ENCODE assay signal across 12 cellular contexts in genomic region chr5:179288809-179289185, GRCh38. TPM values are rescaled to one million over a fixed set of nuclear protein-coding genes. Genes with fewer than 3 reads are reported as not detected.
"Had no signal": no experiment of that assay in that cellular context is flagged by ENCODE, and none has a peak within 500 bp of the region (broad histone marks: within the 10 kb centered on the region; RNA-seq: fewer than 3 reads in every experiment).

No MANE protein-coding gene starts in this region.

- H3K4me1 ChIP-seq: pancreas had no signal

- H3K9me3 Mint-ChIP-seq: activated naive CD8-positive, alpha-beta T cell treated with anti-CD3 and anti-CD28 coated beads for 36 hours; stimulated activated naive CD8-positive, alpha-beta T cell treated with anti-CD3 and anti-CD28 coated beads, Interleukin-15, Interleukin-2, amounts not matched to agents 100 ng/mL and 50 ng/mL, for 24 hours had no signal

- H3K9me3 ChIP-seq: breast epithelium, esophagus muscularis mucosa, pancreas had no signal

- DNase-seq: activated CD4-positive, alpha-beta T cell treated with anti-CD3 and anti-CD28 coated beads, Interleukin-2, amount 50 U/mL, for 1 hour; activated gamma-delta T cell treated with Interleukin-2 at 50 U/mL for 16 hours; activated naive CD8-positive, alpha-beta T cell treated with anti-CD3 and anti-CD28 coated beads for 36 hours; activated T-cell treated with anti-CD3 and anti-CD28 coated beads, Interleukin-2, amount 50 U/mL, for 1 hour; left colon; mesendoderm; stimulated activated CD4-positive, alpha-beta T cell treated with anti-CD3 and anti-CD28 coated beads, Interleukin-2, amount 100 ng/mL, for 24 hours; T-helper 2 cell had no signal

- H3K36me3 Mint-ChIP-seq: activated naive CD8-positive, alpha-beta T cell treated with anti-CD3 and anti-CD28 coated beads for 36 hours had no signal

- H3K4me3 Mint-ChIP-seq: activated naive CD8-positive, alpha-beta T cell treated with anti-CD3 and anti-CD28 coated beads for 36 hours; stimulated activated naive CD8-positive, alpha-beta T cell treated with anti-CD3 and anti-CD28 coated beads, Interleukin-15, Interleukin-2, amounts not matched to agents 100 ng/mL and 50 ng/mL, for 24 hours had no signal

- H3K27ac ChIP-seq: esophagus muscularis mucosa, pancreas had no signal

- H3K36me3 ChIP-seq: breast epithelium, esophagus muscularis mucosa, pancreas had no signal

- H3K27me3 ChIP-seq: breast epithelium, esophagus muscularis mucosa, pancreas had no signal

- H3K27me3 Mint-ChIP-seq: activated naive CD8-positive, alpha-beta T cell treated with anti-CD3 and anti-CD28 coated beads for 36 hours; stimulated activated naive CD8-positive, alpha-beta T cell treated with anti-CD3 and anti-CD28 coated beads, Interleukin-15, Interleukin-2, amounts not matched to agents 100 ng/mL and 50 ng/mL, for 24 hours had no signal

- H3K4me1 Mint-ChIP-seq: activated naive CD8-positive, alpha-beta T cell treated with anti-CD3 and anti-CD28 coated beads for 36 hours had no signal

- H3K27ac Mint-ChIP-seq: activated naive CD8-positive, alpha-beta T cell treated with anti-CD3 and anti-CD28 coated beads for 36 hours; stimulated activated naive CD8-positive, alpha-beta T cell treated with anti-CD3 and anti-CD28 coated beads, Interleukin-15, Interleukin-2, amounts not matched to agents 100 ng/mL and 50 ng/mL, for 24 hours had no signal

- H3K4me3 ChIP-seq: breast epithelium, esophagus muscularis mucosa, pancreas had no signal

- ATAC-seq: left colon had no signal

RNA-seq across cellular contexts. Expression of gene ADAMTS2, which starts 56.5 kb away (rescaled TPM):
- total RNA-seq: activated naive CD8-positive, alpha-beta T cell treated with anti-CD3 and anti-CD28 coated beads for 36 hours had no signal
